In genomic region chr1:161421456-161421855, GRCh38 we compare ENCODE assay signal across 13 cellular contexts. TPM values are rescaled to one million over a fixed set of nuclear protein-coding genes. Genes with fewer than 3 reads are reported as not detected.
A peak's percentile ranks its signal among the peaks of the same experiment; 100 is the strongest.
DNase-seq lines count a peak whose midpoint lies in the region; ATAC-seq, FAIRE-seq and TF ChIP-seq lines count a peak whose summit lies in the region.
"Had no signal": no experiment of that assay in that cellular context is flagged by ENCODE, and none has a peak within 500 bp of the region (broad histone marks: within the 10 kb centered on the region; RNA-seq: fewer than 3 reads in every experiment).

No MANE protein-coding gene starts in this region.

- ATAC-seq in A549 (no peak), HG02623 (IDR thresholded peaks at IDR 0.05; ENCODE audit: unreplicated experiment) (no peak), pancreas (no peak), left lung (no peak)

- CTCF ChIA-PET in A549 (lab: Yijun Ruan, JAX) (interaction anchor here (0.9 to 1.5 kb wide), 2 partner anchors 18 to 21 kb away, joined by 3 read pairs; no protein-coding TSS in a partner anchor), H1 (lab: Charles Lee; ENCODE audit: partially characterized antibody) (interaction anchor here (1.3 to 1.4 kb wide), 3 partner anchors 8 to 21 kb away, joined by 3 to 4 read pairs (median 3); no protein-coding TSS in a partner anchor)

- no peaks in the 10 kb centered on the region for H3K27me3 ChIP-seq in H1 (replicated peaks in 1 of 4; ENCODE audit: control insufficient read depth in 3 of 4, extremely low read depth in 1 of 4, insufficient read depth in 3 of 4, low read length in 3 of 4)
- H3K27me3 ChIP-seq in pancreas = no peaks in the 10 kb centered on the region
- peaks cover 0 to 20% of the 10 kb centered on the region in 2 donors for H3K27me3 ChIP-seq in left lung

- H3K4me1 ChIP-seq in A549 = peaks cover 10% of the 10 kb centered on the region; the same call in 1 of the 3 replicates
- H3K4me1 ChIP-seq in H1 (replicated peaks in 1 of 4; ENCODE audit: control insufficient read depth in 3 of 4, insufficient read depth in 4 of 4, low read length in 3 of 4) = no peaks in the 10 kb centered on the region
- no peaks in the 10 kb centered on the region for H3K4me1 ChIP-seq in pancreas
- peaks cover 0 to 5% of the 10 kb centered on the region in 2 donors for H3K4me1 ChIP-seq in left lung

- H3K9ac ChIP-seq in H1 (replicated peaks in 1 of 4; ENCODE audit: extremely low read depth in 1 of 4, low read depth in 3 of 4, low read length in 3 of 4) = no peak overlapping the region

- H2BK120ac ChIP-seq in H1 (replicated peaks; ENCODE audit: low read depth, low read length) = no peak overlapping the region

- intact Hi-C loops in pancreas (cut with DNase I) = no loop called here
- intact Hi-C loops in left lung (cut with DNase I) = no loop called here

- FAIRE-seq in A549 (lab: Jason Lieb, UNC) (no peak), H1 (lab: Jason Lieb, UNC) (no peak), pancreas (lab: Jason Lieb, UNC) (no peak)

- 60% methylated on average over 9 of the region's 9 CpGs for WGBS in A549 (ENCODE audit: missing lambda C conversion rate)
- 16% methylated on average over 9 of the region's 9 CpGs; no CpG with 5 or more reads in 1 of the 2 experiments for WGBS in H1 (ENCODE audit: extremely low coverage in 1 of 2, insufficient coverage in 1 of 2, insufficient read length in 1 of 2, insufficient replicate concordance in 2 of 2, low coverage in 1 of 2, low lambda C conversion rate in 2 of 2, missing lambda C conversion rate in 1 of 2), 2 experiments
- 60 to 66% methylated on average over 9 of the region's 9 CpGs for WGBS in pancreas, 2 donors

- H4K5ac ChIP-seq in H1 (ENCODE audit: insufficient read length, low read depth, low read length) = no peak overlapping the region

- DNase-seq in A549 (ENCODE audit: low read depth in 1 of 2, low spot score in 1 of 2) = no peak
- peak; percentile 60 for DNase-seq in DMS 273 treated with DMSO at 0.1 percent for 48 hours (lab: John Stamatoyannopoulos, UW)
- peak; percentile 86 for DNase-seq in NCI-H526 treated with DMSO at 0.1 percent for 48 hours (lab: John Stamatoyannopoulos, UW)
- DNase-seq in H1 (ENCODE audit: low read depth in 1 of 2, low spot score in 2 of 2) = no peak
- no peak for DNase-seq in inferior parietal cortex (ENCODE audit: extremely low spot score)
- no peak for DNase-seq in pancreas
- no peak for DNase-seq in left lung
- DNase-seq: DND-41 had no signal

- H3K36me3 ChIP-seq in H1 (ENCODE audit: control insufficient read depth in 2 of 4, insufficient read depth in 4 of 4, low read length in 3 of 4) (no peaks in the 10 kb centered on the region), pancreas (no peaks in the 10 kb centered on the region), left lung (no peaks in the 10 kb centered on the region)

- H2AFZ ChIP-seq in H1 (ENCODE audit: low read length) = no peak overlapping the region

- H3K27ac ChIP-seq in A549 (no peak overlapping the region), H1 (ENCODE audit: low read depth, low read length) (no peak overlapping the region), pancreas (no peak overlapping the region), left lung (no peak overlapping the region)
- H3K27ac ChIP-seq: VCaP had no signal

- no peak for TF ChIP-seq EP300 in A549 (IDR thresholded peaks at IDR 0.05)
- no peak for TF ChIP-seq EP300 in H1 (IDR thresholded peaks at IDR 0.05; ENCODE audit: borderline replicate concordance in 1 of 2, low read depth in 2 of 2, low read length in 2 of 2)

- H3K79me1 ChIP-seq in H1 (ENCODE audit: low read depth, low read length) = no peaks in the 10 kb centered on the region; the same call in 1 of the 2 replicates

- POLR2A ChIA-PET in A549 (lab: Yijun Ruan, JAX) (no interaction called here), H1 (lab: Charles Lee; ENCODE audit: partially characterized antibody) (interaction anchor here (0.9 kb wide), 1 partner anchor 21 kb away, joined by 3 read pairs; no protein-coding TSS in a partner anchor)

- no peaks in the 10 kb centered on the region for H4K20me1 ChIP-seq in H1 (replicated peaks in 1 of 2; ENCODE audit: control insufficient read depth in 1 of 2, insufficient read depth in 2 of 2, low read length in 2 of 2)

- H3K23ac ChIP-seq in H1 (ENCODE audit: insufficient read length) = no peak overlapping the region

- no peak overlapping the region for H4K8ac ChIP-seq in H1 (ENCODE audit: extremely low read depth, insufficient read depth, low read length)

- H3K79me2 ChIP-seq in H1 (ENCODE audit: control insufficient read depth in 1 of 2, insufficient read depth in 2 of 2, low read length in 2 of 2) = no peaks in the 10 kb centered on the region

- H2BK12ac ChIP-seq in H1 (ENCODE audit: low read depth, low read length) = no peak overlapping the region

- TF ChIP-seq POLR2A in A549 (IDR thresholded peaks at IDR 0.05; ENCODE audit: low read length) (no peak), H1 (IDR thresholded peaks at IDR 0.05; ENCODE audit: control extremely low read depth in 1 of 2, low read depth in 2 of 2, low read length in 2 of 2) (no peak)

- no peaks in the 10 kb centered on the region for H3K23me2 ChIP-seq in H1 (ENCODE audit: low read depth, low read length)

- H4K91ac ChIP-seq in H1 (replicated peaks; ENCODE audit: insufficient read length, low read length) = no peak overlapping the region

- no peak for TF ChIP-seq CTCF in A549 (IDR thresholded peaks at IDR 0.05)
- no peak for TF ChIP-seq CTCF in H1 (IDR thresholded peaks at IDR 0.05; ENCODE audit: control extremely low read depth in 1 of 3, insufficient read depth in 1 of 3, low read depth in 1 of 3, low read length in 3 of 3)
- TF ChIP-seq CTCF in pancreas (IDR thresholded peaks at IDR 0.05) = no peak
- no peak for TF ChIP-seq CTCF in left lung (IDR thresholded peaks at IDR 0.05)

- no peak overlapping the region for H2AK5ac ChIP-seq in H1 (ENCODE audit: low read depth, low read length)

- H3K4me3 ChIP-seq in A549 (no peak overlapping the region), H1 (ENCODE audit: extremely low read depth in 1 of 4, insufficient read depth in 2 of 4, low read depth in 3 of 4, low read length in 4 of 4) (peak overlapping the region; percentile 33 to 58 (median 40); a peak in 7 of 8 replicates), pancreas (no peak overlapping the region), left lung (no peak overlapping the region)

- H3K14ac ChIP-seq in H1 (ENCODE audit: insufficient read length) = no peak overlapping the region

- no peak overlapping the region for H3K18ac ChIP-seq in H1 (ENCODE audit: extremely low read depth, low read length)

- no peak overlapping the region for H2BK15ac ChIP-seq in H1 (ENCODE audit: low read length)

- no peak overlapping the region for H3K4ac ChIP-seq in H1 (replicated peaks; ENCODE audit: insufficient read length, low read depth, low read length)

- peak overlapping the region; percentile 45 for H3K4me2 ChIP-seq in A549
- peak overlapping the region; percentile 61 to 66 for H3K4me2 ChIP-seq in H1 (ENCODE audit: insufficient read depth in 1 of 2, low read depth in 2 of 2, low read length in 2 of 2)

- H3K9me3 ChIP-seq in A549 (no peaks in the 10 kb centered on the region), H1 (ENCODE audit: insufficient read depth in 2 of 2, low read depth in 1 of 2, low read length in 1 of 2) (no peaks in the 10 kb centered on the region), pancreas (no peaks in the 10 kb centered on the region), left lung (no peaks in the 10 kb centered on the region)

- no peak overlapping the region for H2BK5ac ChIP-seq in H1 (ENCODE audit: low read depth, low read length)

- no peak overlapping the region for H2BK20ac ChIP-seq in H1 (ENCODE audit: low read length)

- TF ChIP-seq RAD21 in A549 (conservative IDR thresholded peaks at IDR 0.05 in 1 of 2, IDR thresholded peaks at IDR 0.05 in 1 of 2) (no peak), H1 (IDR thresholded peaks at IDR 0.05 in 1 of 2, conservative IDR thresholded peaks at IDR 0.05 in 1 of 2; ENCODE audit: low read depth in 2 of 2, low read length in 2 of 2) (no peak)

- no peak overlapping the region for H3K56ac ChIP-seq in H1 (replicated peaks; ENCODE audit: insufficient read length, low read depth, low read length)

TF ChIP-seq in A549, 52 proteins besides CTCF, POLR2A, EP300 and RAD21 (continues in another document):
- TF ChIP-seq FOXS1 (CRISPR knock-in tag; IDR thresholded peaks at IDR 0.05) = no peak

TF ChIP-seq in H1, 55 proteins besides CTCF, POLR2A, EP300 and RAD21:
- TF ChIP-seq CHD1 (IDR thresholded peaks at IDR 0.05; ENCODE audit: low read depth, low read length) (no peak), TEAD4 (IDR thresholded peaks at IDR 0.05; ENCODE audit: low read depth, low read length) (no peak), ZNF274 (IDR thresholded peaks at IDR 0.05; ENCODE audit: borderline replicate concordance, extremely low read depth, low read length) (no peak)
TF ChIP-seq in H1: peak in this region for 0.

RNA-seq across cellular contexts. Expression of gene CFAP126, which starts 53.8 kb away (rescaled TPM):
- polyA plus RNA-seq in A549 (2011; rRNA removed) (not detected in 2 replicates), A549 (2017; fragmentation: RNase III; extraction: RNeasy Plus Mini Kit Qiagen cat#74134 plus additional on column Dnase treatment) (not detected in 3 replicates), H1 (2011; rRNA removed) (not detected in 2 replicates), pancreas (under 1 TPM; 0.34 to 0.87 TPM)
- polyA plus RNA-seq in A549 (2012; cell fraction: cytosol; rRNA removed) = not detected in 2 replicates
- not detected in 2 replicates for polyA plus RNA-seq in A549 (2012; cell fraction: nucleus; rRNA removed)
- not detected in 2 replicates for polyA minus RNA-seq in A549 (2011; rRNA and poly(A)+ RNA removed)
- total RNA-seq in H1 (2021; fragmentation: NEBNext Ultra II Directional; extraction: Animal tissue kit (Norgen Biotek cat#: 25700)) = not detected in 2 replicates
- polyA plus RNA-seq in H1 (2011; cell fraction: cytosol; rRNA removed) = not detected
- not detected for polyA plus RNA-seq in H1 (2011; cell fraction: nucleus; rRNA removed)
- 0.28 to 0.35 TPM in 2 of 4 replicates, not detected in the others for polyA plus RNA-seq in H1 (2012, experiment 1 of 2)
- polyA plus RNA-seq in H1 (2012, experiment 2 of 2) = not detected
- not detected for polyA plus RNA-seq in H1 (2013, experiment 1 of 2)
- polyA plus RNA-seq in H1 (2013, experiment 2 of 2) = not detected
- not detected in 2 replicates for polyA minus RNA-seq in H1 (2011; rRNA and poly(A)+ RNA removed)
- polyA minus RNA-seq in H1 (2011; cell fraction: cytosol; rRNA and poly(A)+ RNA removed) = not detected
- polyA minus RNA-seq in H1 (2011; cell fraction: nucleus; rRNA and poly(A)+ RNA removed) = not detected
- total RNA-seq in pancreas (under 1 TPM in 1 of 6 donors, not detected in 5; 0.47 TPM), left lung (1 to 10 TPM in 1 of 2 donors, not detected in 1; 5.8 TPM)
- total RNA-seq: esophagus mucosa, liver, skeletal muscle tissue had no signal
- polyA plus RNA-seq: liver had no signal

Comparison
In these comparisons a context has a peak if more than half of its experiments do, and no peak if none do; other contexts are left out.
1. DNase-seq: peak in DMS 273 treated with DMSO at 0.1 percent for 48 hours (single experiment) and NCI-H526 treated with DMSO at 0.1 percent for 48 hours (single experiment); none in A549 (0 of 2), H1 (0 of 2), inferior parietal cortex (single experiment), pancreas (0 of 6) and left lung (0 of 2).
2. H3K4me3 ChIP-seq: peak in H1 (4 of 4); none in A549 (single experiment), pancreas (0 of 4) and left lung (0 of 2).